Comparison of ENCODE assay signal across 2 cellular contexts in genomic region chr5:158807947-158808346, GRCh38.
TF ChIP-seq lines count a peak whose summit lies in the region.

No MANE protein-coding gene starts in this region.

TF ChIP-seq in GM12878, 131 proteins besides CTCF, POLR2A, EP300 and RAD21 (continued from another document):
- TF ChIP-seq MLLT1 (IDR thresholded peaks at IDR 0.05), result no peak
- TF ChIP-seq TAF1 (IDR thresholded peaks at IDR 0.05; ENCODE audit: borderline replicate concordance, low read depth, low read length), result no peak
- no peak for TF ChIP-seq ZZZ3 (IDR thresholded peaks at IDR 0.05; ENCODE audit: control insufficient read depth, insufficient read length, low read depth)
- TF ChIP-seq, protein P1, sequence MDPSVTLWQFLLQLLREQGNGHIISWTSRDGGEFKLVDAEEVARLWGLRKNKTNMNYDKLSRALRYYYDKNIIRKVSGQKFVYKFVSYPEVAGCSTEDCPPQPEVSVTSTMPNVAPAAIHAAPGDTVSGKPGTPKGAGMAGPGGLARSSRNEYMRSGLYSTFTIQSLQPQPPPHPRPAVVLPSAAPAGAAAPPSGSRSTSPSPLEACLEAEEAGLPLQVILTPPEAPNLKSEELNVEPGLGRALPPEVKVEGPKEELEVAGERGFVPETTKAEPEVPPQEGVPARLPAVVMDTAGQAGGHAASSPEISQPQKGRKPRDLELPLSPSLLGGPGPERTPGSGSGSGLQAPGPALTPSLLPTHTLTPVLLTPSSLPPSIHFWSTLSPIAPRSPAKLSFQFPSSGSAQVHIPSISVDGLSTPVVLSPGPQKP (IDR thresholded peaks at IDR 0.05; ENCODE audit: low read depth, low read length), result no peak
- no peak for TF ChIP-seq WRNIP1 (IDR thresholded peaks at IDR 0.05; ENCODE audit: borderline replicate concordance, low read depth, low read length)

TF ChIP-seq in SK-N-SH, 30 proteins besides CTCF, POLR2A, EP300 and RAD21 (continued from another document):
- TF ChIP-seq USF1 (IDR thresholded peaks at IDR 0.05; ENCODE audit: borderline replicate concordance, low read depth) (no peak), POLR2AphosphoS5 (IDR thresholded peaks at IDR 0.05; ENCODE audit: low read depth, low read length) (no peak), IRF3 (IDR thresholded peaks at IDR 0.05; ENCODE audit: low read depth, low read length) (no peak), ELF1 (IDR thresholded peaks at IDR 0.05) (no peak), TEAD4 (IDR thresholded peaks at IDR 0.05; ENCODE audit: borderline replicate concordance, insufficient read depth) (no peak)
